In the genomic region with DNA sequence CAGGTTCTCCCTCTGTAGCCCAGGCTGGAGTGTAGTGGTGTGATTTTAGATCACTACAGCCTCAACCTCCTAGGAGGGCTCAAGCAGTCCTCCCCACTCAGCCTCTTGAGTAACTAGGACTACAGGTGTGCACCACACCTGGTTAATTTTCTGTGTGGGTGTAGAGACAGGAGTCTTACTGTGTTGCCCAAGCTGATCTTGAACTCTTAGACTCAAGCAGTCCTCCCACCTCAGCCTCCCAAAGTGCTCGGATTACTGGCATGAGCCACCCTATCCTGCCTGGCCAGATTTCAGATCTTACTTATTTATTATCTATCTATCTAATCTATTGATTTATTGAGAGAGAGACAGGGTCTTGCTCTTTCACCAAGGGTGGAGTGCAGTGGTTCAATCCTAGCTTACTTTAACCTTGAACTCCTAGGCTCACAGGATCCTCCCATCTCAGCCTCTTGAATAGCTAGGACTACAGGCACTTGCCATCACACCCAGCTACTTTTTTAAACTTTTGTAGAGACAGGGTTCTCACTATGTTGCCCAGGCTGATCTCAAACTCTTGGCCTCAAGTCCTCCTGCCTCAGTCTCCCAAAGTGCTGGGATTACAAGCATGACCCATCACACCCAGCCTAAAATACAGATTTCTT, we compare ENCODE assay signal across 8 cellular contexts.
DNase-seq lines count a peak whose midpoint lies in the region; ATAC-seq and TF ChIP-seq lines count a peak whose summit lies in the region.

No MANE protein-coding gene starts in this region.

- no peak overlapping the region for H3K23ac ChIP-seq in mesenchymal stem cell (ENCODE audit: low read length in 2 of 2)

- H3K4me3 ChIP-seq in right atrium auricular region (no peak overlapping the region), mesenchymal stem cell (ENCODE audit: insufficient read depth in 1 of 2, low read depth in 1 of 2, low read length in 2 of 2) (no peak overlapping the region), uterus (no peak overlapping the region)

- peak overlapping the region; percentile 86 to 94 for H3K4ac ChIP-seq in mesenchymal stem cell (ENCODE audit: low read depth in 1 of 2, low read length in 2 of 2)

- no peak for ATAC-seq in Right ventricle myocardium superior (ENCODE audit: poor library complexity)
- ATAC-seq in activated naive CD4-positive, alpha-beta T cell treated with anti-CD3 and anti-CD28 coated beads, Interleukin-2, amount 50 U/mL, for 72 hours: no peak
- ATAC-seq in activated CD4-positive, CD25-positive, alpha-beta regulatory T cell treated with anti-CD3 and anti-CD28 coated beads, Interleukin-2, amount 50 U/mL, for 24 hours: no peak
- no peak for ATAC-seq in HG02588 (IDR thresholded peaks at IDR 0.05; ENCODE audit: unreplicated experiment)

- no peaks in the 10 kb centered on the region for H3K9me3 ChIP-seq in right atrium auricular region
- no peaks in the 10 kb centered on the region for H3K9me3 ChIP-seq in mesenchymal stem cell (ENCODE audit: control insufficient read depth, low read length)
- no peaks in the 10 kb centered on the region for H3K9me3 ChIP-seq in uterus

- peak overlapping the region; percentile 88 for H3K9ac ChIP-seq in mesenchymal stem cell (ENCODE audit: low read length)

- H2BK5ac ChIP-seq in mesenchymal stem cell (ENCODE audit: low read depth, low read length, poor library complexity, severe bottlenecking): peak overlapping the region; percentile 93

- H3K36me3 ChIP-seq in right atrium auricular region (no peaks in the 10 kb centered on the region), mesenchymal stem cell (ENCODE audit: control insufficient read depth in 1 of 2, insufficient read depth in 2 of 2, low read depth in 1 of 2, low read length in 2 of 2) (peaks cover 0 to 6% of the 10 kb centered on the region in 2 experiments), uterus (no peaks in the 10 kb centered on the region)

- H3K27me3 ChIP-seq in right atrium auricular region (no peaks in the 10 kb centered on the region), mesenchymal stem cell (ENCODE audit: control insufficient read depth in 1 of 2, insufficient read depth in 1 of 2, low read length in 2 of 2) (no peaks in the 10 kb centered on the region), uterus (no peaks in the 10 kb centered on the region)

- peak overlapping the region; percentile 85 to 100 for H2BK12ac ChIP-seq in mesenchymal stem cell (ENCODE audit: low read length in 2 of 2)

- TF ChIP-seq POLR2A in uterus (IDR thresholded peaks at IDR 0.05) (no peak), erythroblast (IDR thresholded peaks at IDR 0.05; ENCODE audit: low read length) (no peak)

- H3K14ac ChIP-seq in mesenchymal stem cell (ENCODE audit: low read length in 2 of 2): no peak overlapping the region

- peak overlapping the region; percentile 49 for H4K8ac ChIP-seq in mesenchymal stem cell (ENCODE audit: low read length)

- H3K9me3 Mint-ChIP-seq in activated naive CD4-positive, alpha-beta T cell treated with anti-CD3 and anti-CD28 coated beads, Interleukin-2, amount 50 U/mL, for 72 hours: no peaks in the 10 kb centered on the region

- intact Hi-C loops in Right ventricle myocardium superior (cut with DNase I): loop anchor here (10.0 kb wide), 1 partner anchor 76 kb away; no protein-coding TSS in a partner anchor
- intact Hi-C loops in uterus (cut with DNase I; ENCODE audit: low total_unique reads): loop anchor here (10.0 kb wide), 1 partner anchor 76 kb away; no protein-coding TSS in a partner anchor

- peaks cover 0 to 44% of the 10 kb centered on the region in 2 donors for H3K4me1 ChIP-seq in right atrium auricular region
- peaks cover 20% of the 10 kb centered on the region for H3K4me1 ChIP-seq in mesenchymal stem cell (ENCODE audit: control insufficient read depth, insufficient read depth, low read depth, low read length)
- H3K4me1 ChIP-seq in uterus: peaks cover 0 to 6% of the 10 kb centered on the region in 2 donors

- TF ChIP-seq CTCF in right atrium auricular region (IDR thresholded peaks at IDR 0.05): no peak
- no peak for TF ChIP-seq CTCF in uterus (IDR thresholded peaks at IDR 0.05)

- no peak overlapping the region for H2AFZ ChIP-seq in mesenchymal stem cell (ENCODE audit: low read depth, low read length)

- H2AK5ac ChIP-seq in mesenchymal stem cell (ENCODE audit: low read length, severe bottlenecking): peak overlapping the region; percentile 100

- H3K18ac ChIP-seq in mesenchymal stem cell (ENCODE audit: low read depth in 1 of 2, low read length in 2 of 2): peak overlapping the region; percentile 71 to 89

- peaks cover 33 to 35% of the 10 kb centered on the region in 2 donors for H3K36me3 Mint-ChIP-seq in activated naive CD4-positive, alpha-beta T cell treated with anti-CD3 and anti-CD28 coated beads, Interleukin-2, amount 50 U/mL, for 72 hours

- peak overlapping the region; percentile 29 to 85 for H3K27ac ChIP-seq in right atrium auricular region
- H3K27ac ChIP-seq in mesenchymal stem cell (ENCODE audit: low read length, poor library complexity, severe bottlenecking): peak overlapping the region; percentile 96
- peak overlapping the region; percentile 80 to 90 for H3K27ac ChIP-seq in uterus

- peak overlapping the region; percentile 99 for H4K91ac ChIP-seq in mesenchymal stem cell (ENCODE audit: low read length)

- peak overlapping the region; percentile 71 for H2BK120ac ChIP-seq in mesenchymal stem cell (ENCODE audit: low read depth, low read length)

- peak overlapping the region; percentile 98 to 100 for H3K27ac Mint-ChIP-seq in activated naive CD4-positive, alpha-beta T cell treated with anti-CD3 and anti-CD28 coated beads, Interleukin-2, amount 50 U/mL, for 72 hours

- peak overlapping the region; percentile 3 for H2BK15ac ChIP-seq in mesenchymal stem cell (ENCODE audit: low read depth, poor library complexity, severe bottlenecking)

- H3K79me1 ChIP-seq in mesenchymal stem cell (replicated peaks; ENCODE audit: low read length, poor library complexity, severe bottlenecking): peaks cover 4% of the 10 kb centered on the region

- no peak overlapping the region for H3K4me2 ChIP-seq in mesenchymal stem cell (ENCODE audit: low read length, poor library complexity, severe bottlenecking)

- DNase-seq in right atrium auricular region (ENCODE audit: low spot score): no peak
- DNase-seq in Right ventricle myocardium superior: no peak
- DNase-seq in activated naive CD4-positive, alpha-beta T cell treated with anti-CD3 and anti-CD28 coated beads, Interleukin-2, amount 50 U/mL, for 72 hours (ENCODE audit: low spot score in 2 of 2): no peak
- peak; percentile 22 for DNase-seq in mesenchymal stem cell
- no peak for DNase-seq in uterus
- DNase-seq in erythroblast (lab: John Stamatoyannopoulos, UW): no peak

- WGBS in mesenchymal stem cell: no CpG with 5 or more reads among the region's 1 CpG
